In the genomic region with DNA sequence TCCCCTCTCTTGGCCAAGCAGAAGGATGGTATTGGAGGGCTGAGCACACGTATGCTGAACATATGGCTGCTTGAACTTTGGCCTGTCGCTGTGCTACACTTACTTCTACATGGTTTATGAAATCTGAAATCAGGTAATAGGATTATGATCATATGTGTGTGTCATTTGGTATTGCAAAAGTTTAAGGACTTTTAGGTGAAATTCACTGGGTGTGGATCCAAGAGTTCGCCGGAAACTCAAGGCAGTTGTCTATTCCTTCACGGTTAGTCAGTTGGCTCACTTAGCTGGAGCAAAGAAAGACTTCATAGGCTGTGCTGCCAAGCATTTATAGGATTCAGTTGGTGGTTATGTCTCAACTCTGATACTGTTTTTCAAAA, we compare ENCODE assay signal across 8 cellular contexts. TPM values are rescaled to one million over a fixed set of nuclear protein-coding genes. Genes with fewer than 3 reads are reported as not detected.
A peak's percentile ranks its signal among the peaks of the same experiment; 100 is the strongest.
DNase-seq lines count a peak whose midpoint lies in the region; ATAC-seq and TF ChIP-seq lines count a peak whose summit lies in the region.

No MANE protein-coding gene starts in this region.

- no peak for TF ChIP-seq CTCF in choroid plexus epithelial cell (conservative IDR thresholded peaks at IDR 0.05; ENCODE audit: low read depth, low read length)

- peak overlapping the region; percentile 97 for H3K9ac ChIP-seq in NT2/D1 (ENCODE audit: insufficient read length, low read depth)

- no peaks in the 10 kb centered on the region for H3K9me3 ChIP-seq in NT2/D1 (ENCODE audit: insufficient read depth, low read length)

- H3K27me3 ChIP-seq in NT2/D1 (ENCODE audit: insufficient read depth, insufficient read length), result peaks cover 11% of the 10 kb centered on the region

- H3K27me3 Mint-ChIP-seq in activated CD8-positive, alpha-beta memory T cell treated with anti-CD3 and anti-CD28 coated beads, Interleukin-2, amount 10 ng/mL, durations not matched to agents 7 days and 5 days, result no peaks in the 10 kb centered on the region

- DNase-seq in activated CD8-positive, alpha-beta memory T cell treated with anti-CD3 and anti-CD28 coated beads, Interleukin-2, amount 10 ng/mL, durations not matched to agents 7 days and 5 days, result no peak
- no peak for DNase-seq in activated CD8-positive, alpha-beta memory T cell treated with anti-CD3 and anti-CD28 coated beads, Interleukin-2, amount 50 U/mL, for 4 hours
- no peak for DNase-seq in NT2/D1 (ENCODE audit: low read depth, low spot score)
- peak; percentile 66 for DNase-seq in choroid plexus epithelial cell (ENCODE audit: low read depth)
- DNase-seq in myocyte (ENCODE audit: low read depth), result peak; percentile 31
- no peak for DNase-seq in stimulated activated CD4-positive, alpha-beta T cell treated with anti-CD3 and anti-CD28 coated beads, Interleukin-15, amount 100 ng/mL, for 24 hours
- DNase-seq in occipital lobe (lab: John Stamatoyannopoulos, UW), result no peak

- H3K36me3 ChIP-seq in NT2/D1 (ENCODE audit: insufficient read depth, insufficient read length, low read length), result peaks cover 20% of the 10 kb centered on the region

- H3K36me3 Mint-ChIP-seq in activated CD8-positive, alpha-beta memory T cell treated with anti-CD3 and anti-CD28 coated beads, Interleukin-2, amount 10 ng/mL, durations not matched to agents 7 days and 5 days, result peaks cover 12% of the 10 kb centered on the region

- H3K4me3 ChIP-seq in NT2/D1 (ENCODE audit: insufficient read length, low read depth) (peak overlapping the region; percentile 86), choroid plexus epithelial cell (ENCODE audit: low read depth, low read length) (peak overlapping the region; percentile 88)

- peak overlapping the region; percentile 84 for H3K27ac Mint-ChIP-seq in activated CD8-positive, alpha-beta memory T cell treated with anti-CD3 and anti-CD28 coated beads, Interleukin-2, amount 10 ng/mL, durations not matched to agents 7 days and 5 days

- CTCF ChIA-PET in activated CD8-positive, alpha-beta memory T cell treated with anti-CD3 and anti-CD28 coated beads, Interleukin-2, amount 10 ng/mL, durations not matched to agents 7 days and 5 days (lab: Charles Lee), result no interaction called here

- H3K4me1 Mint-ChIP-seq in activated CD8-positive, alpha-beta memory T cell treated with anti-CD3 and anti-CD28 coated beads, Interleukin-2, amount 10 ng/mL, durations not matched to agents 7 days and 5 days, result peaks cover 46% of the 10 kb centered on the region

- no peaks in the 10 kb centered on the region for H3K4me1 ChIP-seq in NT2/D1 (ENCODE audit: insufficient read depth, insufficient read length)

- ATAC-seq in activated CD8-positive, alpha-beta memory T cell treated with anti-CD3 and anti-CD28 coated beads, Interleukin-2, amount 10 ng/mL, durations not matched to agents 7 days and 5 days, result no peak
- no peak for ATAC-seq in GM19397 (IDR thresholded peaks at IDR 0.05; ENCODE audit: unreplicated experiment)

- H3K4me3 Mint-ChIP-seq in activated CD8-positive, alpha-beta memory T cell treated with anti-CD3 and anti-CD28 coated beads, Interleukin-2, amount 10 ng/mL, durations not matched to agents 7 days and 5 days, result peak overlapping the region; percentile 82

- H3K9me3 Mint-ChIP-seq in activated CD8-positive, alpha-beta memory T cell treated with anti-CD3 and anti-CD28 coated beads, Interleukin-2, amount 10 ng/mL, durations not matched to agents 7 days and 5 days (ENCODE audit: low read depth), result no peaks in the 10 kb centered on the region

RNA-seq across cellular contexts. Expression of a gene that starts 0.9 kb away (rescaled TPM):
- 10 to 100 TPM; 14.1 to 23.5 TPM for total RNA-seq in activated CD8-positive, alpha-beta memory T cell treated with anti-CD3 and anti-CD28 coated beads, Interleukin-2, amount 10 ng/mL, durations not matched to agents 7 days and 5 days
- total RNA-seq in myocyte (32.3 and 47.2 TPM in 2 replicates), occipital lobe (45.7 TPM)
- 57.8 TPM for polyA plus RNA-seq in myocyte (2012)

Comparison
In these comparisons a context has a peak if more than half of its experiments do, and no peak if none do; other contexts are left out.
1. DNase-seq: peak in choroid plexus epithelial cell (single experiment) and myocyte (single experiment); none in activated CD8-positive, alpha-beta memory T cell treated with anti-CD3 and anti-CD28 coated beads, Interleukin-2, amount 10 ng/mL, durations not matched to agents 7 days and 5 days (single experiment), activated CD8-positive, alpha-beta memory T cell treated with anti-CD3 and anti-CD28 coated beads, Interleukin-2, amount 50 U/mL, for 4 hours (single experiment), NT2/D1 (single experiment), stimulated activated CD4-positive, alpha-beta T cell treated with anti-CD3 and anti-CD28 coated beads, Interleukin-15, amount 100 ng/mL, for 24 hours (single experiment) and occipital lobe (single experiment).